Comparison of ENCODE assay signal across 8 cellular contexts in the genomic region with DNA sequence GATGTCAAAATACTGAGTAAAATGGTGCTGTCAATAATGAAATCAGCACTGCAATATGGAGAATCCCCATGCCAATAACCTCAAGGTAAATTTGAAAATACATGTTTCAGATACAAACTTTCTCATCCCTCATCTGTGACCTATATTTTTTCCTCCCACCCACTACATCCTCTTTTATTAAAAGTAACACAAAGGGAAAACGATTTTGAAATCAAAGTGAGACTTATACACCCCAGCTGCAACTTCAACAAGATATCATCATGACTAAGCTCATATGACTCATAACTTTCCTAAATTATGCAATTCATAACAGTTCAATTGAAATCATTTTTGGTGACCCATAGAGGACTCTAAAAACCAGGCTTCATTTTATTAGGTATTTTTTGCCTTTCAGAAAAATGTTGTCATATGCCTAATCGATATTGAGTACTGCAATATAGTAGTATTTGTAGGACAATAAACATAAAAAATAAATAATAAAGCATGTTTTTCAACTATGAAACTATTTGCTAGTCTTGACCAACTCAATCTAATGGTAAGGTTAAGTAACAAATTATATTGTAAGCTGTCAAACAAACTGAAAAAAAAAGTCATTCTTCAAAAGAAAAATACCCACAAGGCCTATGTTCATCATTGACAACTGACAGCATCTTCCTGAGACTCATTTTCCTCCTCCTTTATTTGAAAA. TPM values are rescaled to one million over a fixed set of nuclear protein-coding genes. Genes with fewer than 3 reads are reported as not detected.
DNase-seq lines count a peak whose midpoint lies in the region; ATAC-seq, FAIRE-seq and TF ChIP-seq lines count a peak whose summit lies in the region.

No MANE protein-coding gene starts in this region.

- no peaks in the 10 kb centered on the region; a peak in 1 of 5 replicates for H3K27me3 ChIP-seq in HepG2 (ENCODE audit: control insufficient read depth in 1 of 2, insufficient read depth in 2 of 2, low read length in 2 of 2)

- H3K27me3 Mint-ChIP-seq in activated T-helper 1 cell treated with anti-CD3 and anti-CD28 coated beads, Interleukin-12 subunit alpha, Interleukin-12 subunit beta, Interleukin-2, Interleukin-4 antibody, amounts not matched to agents 30 ng/mL and 10 ng/mL and 1 ng/mL, durations not matched to agents 14 hours and 24 hours and 36 hours (ENCODE audit: insufficient read depth): no peaks in the 10 kb centered on the region

- POLR2A ChIA-PET in HepG2 (lab: Yijun Ruan, JAX): no interaction called here

- peaks cover 82% of the 10 kb centered on the region for H3K79me2 ChIP-seq in HepG2 (ENCODE audit: insufficient read depth, low read length)

- TF ChIP-seq EP300 in HepG2 (IDR thresholded peaks at IDR 0.05; ENCODE audit: low read depth in 2 of 2, low read length in 2 of 2) (0 out of 4 replicates have a peak, but pooled peaks of 1 of the 2 experiments have one; percentile 4), HepG2 (CRISPR knock-in tag; IDR thresholded peaks at IDR 0.05; ENCODE audit: borderline replicate concordance) (no peak)

- DNase-seq in AG09309 (ENCODE audit: low read depth): peak; percentile 61
- DNase-seq in HT1080 (ENCODE audit: low read depth): peak; percentile 68
- no peak for DNase-seq in activated T-helper 1 cell treated with anti-CD3 and anti-CD28 coated beads, Interleukin-12 subunit alpha, Interleukin-12 subunit beta, Interleukin-2, Interleukin-4 antibody, amounts not matched to agents 30 ng/mL and 10 ng/mL and 1 ng/mL, durations not matched to agents 14 hours and 24 hours and 36 hours (ENCODE audit: low spot score)
- DNase-seq in HepG2 (ENCODE audit: low spot score): no peak
- no peak for DNase-seq in NCI-H510A treated with DMSO at 0.1 percent for 48 hours (lab: John Stamatoyannopoulos, UW)
- DNase-seq in GM12892 (ENCODE audit: insufficient read length): no peak

- WGBS in HepG2 (ENCODE audit: low lambda C conversion rate): 39% methylated on average over 2 of the region's 2 CpGs

- TF ChIP-seq POLR2A in HepG2 (IDR thresholded peaks at IDR 0.05; ENCODE audit: insufficient read depth in 1 of 2, low read depth in 2 of 2, low read length in 2 of 2): no peak
- no peak for TF ChIP-seq POLR2A in GM12892 (IDR thresholded peaks at IDR 0.05; ENCODE audit: low read depth, low read length)

- in situ Hi-C loops in HepG2 (cut with HindIII; ENCODE audit: extremely low pct_ligation_motif_present, low pct_unique_long_range_greater_than_20kb): no loop called here

- CTCF ChIA-PET in HepG2 (lab: Yijun Ruan, JAX; ENCODE audit: low intra/inter-chr PET ratio, low total read pairs): no interaction called here

- FAIRE-seq in HepG2 (lab: Jason Lieb, UNC): no peak
- FAIRE-seq in GM12892 (lab: Jason Lieb, UNC): no peak

- no peaks in the 10 kb centered on the region for H3K9me3 Mint-ChIP-seq in activated T-helper 1 cell treated with anti-CD3 and anti-CD28 coated beads, Interleukin-12 subunit alpha, Interleukin-12 subunit beta, Interleukin-2, Interleukin-4 antibody, amounts not matched to agents 30 ng/mL and 10 ng/mL and 1 ng/mL, durations not matched to agents 14 hours and 24 hours and 36 hours

- no peaks in the 10 kb centered on the region for H3K36me3 ChIP-seq in HepG2 (replicated peaks in 1 of 2; ENCODE audit: control insufficient read depth in 1 of 2, insufficient read depth in 2 of 2, low read length in 2 of 2)

- H3K4me1 ChIP-seq in HepG2 (ENCODE audit: insufficient read depth, low read length): peaks cover 36% of the 10 kb centered on the region

- no peak overlapping the region for H2AFZ ChIP-seq in HepG2 (ENCODE audit: low read length)

- H3K9ac ChIP-seq in HepG2 (ENCODE audit: insufficient read depth, low read depth, low read length): no peak overlapping the region

- ATAC-seq in HepG2: no peak
- ATAC-seq in HG02938 (IDR thresholded peaks at IDR 0.05; ENCODE audit: unreplicated experiment): no peak
- no peak for ATAC-seq in GM18870 (IDR thresholded peaks at IDR 0.05; ENCODE audit: unreplicated experiment)

- H3K36me3 Mint-ChIP-seq in activated T-helper 1 cell treated with anti-CD3 and anti-CD28 coated beads, Interleukin-12 subunit alpha, Interleukin-12 subunit beta, Interleukin-2, Interleukin-4 antibody, amounts not matched to agents 30 ng/mL and 10 ng/mL and 1 ng/mL, durations not matched to agents 14 hours and 24 hours and 36 hours (ENCODE audit: low read depth): peaks cover 6% of the 10 kb centered on the region

- no peaks in the 10 kb centered on the region for H3K9me3 ChIP-seq in HepG2 (ENCODE audit: low read length)

- peak overlapping the region; percentile 77 for H3K27ac Mint-ChIP-seq in activated T-helper 1 cell treated with anti-CD3 and anti-CD28 coated beads, Interleukin-12 subunit alpha, Interleukin-12 subunit beta, Interleukin-2, Interleukin-4 antibody, amounts not matched to agents 30 ng/mL and 10 ng/mL and 1 ng/mL, durations not matched to agents 14 hours and 24 hours and 36 hours

- H3K27ac ChIP-seq in HepG2 (ENCODE audit: extremely low read length, insufficient read depth, low read length): no peak overlapping the region

- H3K4me3 ChIP-seq in AG09309 (ENCODE audit: control insufficient read depth, low read depth, low read length) (no peak overlapping the region), HepG2 (replicated peaks in 1 of 3; ENCODE audit: insufficient read depth in 1 of 3, low read depth in 2 of 3, low read length in 3 of 3) (no peak overlapping the region; a peak in 1 of 6 replicates)

- peaks cover 62% of the 10 kb centered on the region for H3K4me1 Mint-ChIP-seq in activated T-helper 1 cell treated with anti-CD3 and anti-CD28 coated beads, Interleukin-12 subunit alpha, Interleukin-12 subunit beta, Interleukin-2, Interleukin-4 antibody, amounts not matched to agents 30 ng/mL and 10 ng/mL and 1 ng/mL, durations not matched to agents 14 hours and 24 hours and 36 hours (ENCODE audit: low read depth)

- peak overlapping the region; percentile 2 for H3K4me2 ChIP-seq in HepG2 (ENCODE audit: low read depth, low read length)

- TF ChIP-seq RAD21 in HepG2 (CRISPR knock-in tag; IDR thresholded peaks at IDR 0.05): no peak

- BruUV-seq in HepG2 (replicated peaks; lab: Mats Ljungman, UMichigan): no TSS peak

- H3K4me3 Mint-ChIP-seq in activated T-helper 1 cell treated with anti-CD3 and anti-CD28 coated beads, Interleukin-12 subunit alpha, Interleukin-12 subunit beta, Interleukin-2, Interleukin-4 antibody, amounts not matched to agents 30 ng/mL and 10 ng/mL and 1 ng/mL, durations not matched to agents 14 hours and 24 hours and 36 hours: peak overlapping the region; percentile 63

- intact Hi-C loops in activated T-helper 1 cell treated with anti-CD3 and anti-CD28 coated beads, Interleukin-12 subunit alpha, Interleukin-12 subunit beta, Interleukin-2, Interleukin-4 antibody, amounts not matched to agents 30 ng/mL and 10 ng/mL and 1 ng/mL, durations not matched to agents 14 hours and 24 hours and 36 hours (cut with micrococcal nuclease): loop anchor here (1.0 to 10.0 kb wide), 10 partner anchors 42 to 892 kb away; partner anchors contain the start of genes KIDINS220, KLF11 and ODC1
- intact Hi-C loops in HepG2 (cut with micrococcal nuclease; ENCODE audit: unreplicated experiment): no loop called here

- peaks cover 3% of the 10 kb centered on the region; the same call in 1 of the 2 replicates for H4K20me1 ChIP-seq in HepG2 (ENCODE audit: insufficient read depth, low read length)

- TF ChIP-seq CTCF in AG09309 (IDR thresholded peaks at IDR 0.05; ENCODE audit: control insufficient read depth, insufficient read depth, low read depth, low read length, missing control alignments) (no peak), HepG2 (CRISPR knock-in tag; IDR thresholded peaks at IDR 0.05) (no peak)

RNA-seq across cellular contexts. Expression of gene ADAM17, which starts 3.0 kb away (rescaled TPM):
- 33.0 and 38.3 TPM in 2 replicates for total RNA-seq in HT1080 (2014; rRNA removed; shearing (Covaris generic))
- 35.1 and 43.0 TPM in 2 replicates for polyA plus RNA-seq in HT1080 (2015; cell fraction: cytosol; rRNA removed)
- polyA plus RNA-seq in HT1080 (2015; cell fraction: nucleus; rRNA removed): 80.4 and 80.8 TPM in 2 replicates
- total RNA-seq in activated T-helper 1 cell treated with anti-CD3 and anti-CD28 coated beads, Interleukin-12 subunit alpha, Interleukin-12 subunit beta, Interleukin-2, Interleukin-4 antibody, amounts not matched to agents 30 ng/mL and 10 ng/mL and 1 ng/mL, durations not matched to agents 14 hours and 24 hours and 36 hours: 30.4 and 31.6 TPM in 2 replicates
- 18.5 and 33.4 TPM in 2 replicates for total RNA-seq in HepG2 (2016; rRNA removed; fragmentation: Illumina TruSeq; extraction: Trizol)
- 10.8 TPM in 2 replicates for total RNA-seq in HepG2 (2016; cell fraction: cytosol; rRNA removed; fragmentation: Illumina TruSeq; extraction: Trizol; ENCODE audit: low read depth)
- 17.9 and 33.4 TPM in 2 replicates for total RNA-seq in HepG2 (2016; cell fraction: insoluble cytoplasmic fraction; rRNA removed; fragmentation: Illumina TruSeq; extraction: Trizol)
- total RNA-seq in HepG2 (2016; cell fraction: membrane; rRNA removed; fragmentation: Illumina TruSeq; extraction: Trizol): 9.7 and 11.1 TPM in 2 replicates
- total RNA-seq in HepG2 (2016; cell fraction: nucleus; rRNA removed; fragmentation: Illumina TruSeq; extraction: Trizol): 38.0 and 48.8 TPM in 2 replicates
- polyA plus RNA-seq in HepG2 (2011; rRNA removed): 6.5 and 8.3 TPM in 2 replicates
- polyA plus RNA-seq in HepG2 (2011; cell fraction: cytosol; rRNA removed): 5.1 and 5.6 TPM in 2 replicates
- polyA plus RNA-seq in HepG2 (2011; cell fraction: nucleus; rRNA removed): 8.8 and 9.4 TPM in 2 replicates
- polyA plus RNA-seq in HepG2 (2012): 17.9 and 24.2 TPM in 2 replicates
- polyA plus RNA-seq in HepG2 (2016; cell fraction: cytosol; fragmentation: Illumina TruSeq; extraction: Trizol; ENCODE audit: low read depth): 0.97 and 1.1 TPM in 2 replicates
- 9.7 and 10.5 TPM in 2 replicates for polyA plus RNA-seq in HepG2 (2016; cell fraction: insoluble cytoplasmic fraction; fragmentation: Illumina TruSeq; extraction: Trizol; ENCODE audit: low read depth)
- 2.6 and 3.0 TPM in 2 replicates for polyA plus RNA-seq in HepG2 (2016; cell fraction: membrane; fragmentation: Illumina TruSeq; extraction: Trizol; ENCODE audit: low read depth)
- 34.9 and 37.9 TPM in 2 replicates for polyA plus RNA-seq in HepG2 (2016; cell fraction: nucleus; fragmentation: Illumina TruSeq; extraction: Trizol; ENCODE audit: insufficient read depth, low read depth)
- 12.1 and 17.0 TPM in 2 replicates for polyA minus RNA-seq in HepG2 (2011; rRNA and poly(A)+ RNA removed; ENCODE audit: low replicate concordance)
- 6.2 and 8.7 TPM in 2 replicates for polyA minus RNA-seq in HepG2 (2011; cell fraction: cytosol; rRNA and poly(A)+ RNA removed)
- polyA minus RNA-seq in HepG2 (2011; cell fraction: nucleus; rRNA and poly(A)+ RNA removed): 31.7 and 39.2 TPM in 2 replicates
- 10.7 TPM for polyA plus RNA-seq in GM12892 (2012; ENCODE audit: missing spikeins)

Comparison
In these comparisons a context has a peak if more than half of its experiments do, and no peak if none do; other contexts are left out.
1. DNase-seq: peak in AG09309 (single experiment) and HT1080 (single experiment); none in activated T-helper 1 cell treated with anti-CD3 and anti-CD28 coated beads, Interleukin-12 subunit alpha, Interleukin-12 subunit beta, Interleukin-2, Interleukin-4 antibody, amounts not matched to agents 30 ng/mL and 10 ng/mL and 1 ng/mL, durations not matched to agents 14 hours and 24 hours and 36 hours (single experiment), HepG2 (single experiment), NCI-H510A treated with DMSO at 0.1 percent for 48 hours (single experiment) and GM12892 (single experiment).